In the genomic region with DNA sequence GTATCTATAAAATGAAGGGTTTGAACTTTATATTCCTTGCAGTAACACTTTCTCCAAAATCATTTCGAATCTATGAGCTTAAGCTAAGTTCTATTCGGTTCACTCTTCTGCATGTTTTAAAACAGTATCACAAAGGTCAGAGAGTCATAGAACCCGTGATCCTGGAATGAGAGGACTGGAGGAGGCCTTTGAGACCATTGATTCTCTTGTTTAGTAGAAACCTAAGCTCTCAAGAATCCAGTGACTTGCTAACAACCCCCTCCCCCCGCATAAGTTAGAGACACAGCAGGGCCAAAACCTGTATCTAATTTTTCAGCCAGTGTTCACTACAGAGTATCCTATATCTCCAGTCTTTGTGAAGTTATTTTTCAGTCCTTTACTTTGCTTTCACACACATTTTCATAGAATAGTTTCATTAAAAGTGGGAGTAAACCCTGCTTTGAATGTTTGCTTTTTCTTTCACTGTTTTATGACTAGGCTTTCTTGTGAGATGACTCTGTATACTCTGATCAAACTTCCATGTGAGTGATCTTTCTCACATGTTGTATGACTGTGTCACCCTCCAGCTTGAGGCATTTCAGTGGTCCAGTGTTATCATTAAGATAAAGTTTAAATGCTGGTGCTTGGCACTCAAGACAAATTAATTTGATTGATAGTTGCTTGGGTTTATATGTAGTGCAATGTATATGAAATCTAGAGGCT, we compare ENCODE assay signal across 16 cellular contexts.
DNase-seq lines count a peak whose midpoint lies in the region; ATAC-seq and TF ChIP-seq lines count a peak whose summit lies in the region.
"Had no signal": no experiment of that assay in that cellular context is flagged by ENCODE, and none has a peak within 500 bp of the region (broad histone marks: within the 10 kb centered on the region; RNA-seq: fewer than 3 reads in every experiment).

No MANE protein-coding gene starts in this region.

- no peaks in the 10 kb centered on the region for H3K36me3 ChIP-seq in OCI-LY7 (ENCODE audit: insufficient read depth, low read length)
- H3K36me3 ChIP-seq: ascending aorta, esophagus muscularis mucosa had no signal

- CTCF ChIA-PET in OCI-LY7 (lab: Charles Lee; ENCODE audit: unreplicated experiment): no interaction called here

- intact Hi-C loops in OCI-LY7 (cut with micrococcal nuclease; ENCODE audit: unreplicated experiment): no loop called here

- ATAC-seq in GM18508 (IDR thresholded peaks at IDR 0.05; ENCODE audit: insufficient read depth, unreplicated experiment): peak; percentile 58
- peak; percentile 50 for ATAC-seq in GM21737 (IDR thresholded peaks at IDR 0.05; ENCODE audit: unreplicated experiment)
- ATAC-seq in HG03439 (IDR thresholded peaks at IDR 0.05; ENCODE audit: unreplicated experiment): peak; percentile 51

- no peaks in the 10 kb centered on the region for H3K79me2 ChIP-seq in OCI-LY7 (ENCODE audit: insufficient read depth, low read depth, low read length)

- H2AFZ ChIP-seq in OCI-LY7 (ENCODE audit: low read length): no peak overlapping the region

- H3K27ac ChIP-seq in OCI-LY7 (ENCODE audit: low read depth, low read length, poor library complexity, severe bottlenecking): no peak overlapping the region
- H3K27ac ChIP-seq: ascending aorta, esophagus muscularis mucosa, KMS-11 had no signal

- H3K9me2 ChIP-seq in OCI-LY7 (ENCODE audit: insufficient read depth, low read length): no peaks in the 10 kb centered on the region

- H4K20me1 ChIP-seq in OCI-LY7 (ENCODE audit: insufficient read depth, low read length): no peaks in the 10 kb centered on the region

- no peak overlapping the region for H3K4me3 ChIP-seq in OCI-LY7 (ENCODE audit: low read depth, low read length, poor library complexity, severe bottlenecking)
- H3K4me3 ChIP-seq: ascending aorta, esophagus muscularis mucosa, lung had no signal

- BruUV-seq in OCI-LY7 (replicated peaks; lab: Mats Ljungman, UMichigan): no TSS peak

- peak; percentile 15 for DNase-seq in iris pigment epithelial cell (ENCODE audit: low read depth)
- DNase-seq in activated gamma-delta T cell treated with Interleukin-2 at 50 U/mL for 16 hours: no peak
- DNase-seq in OCI-LY7 (ENCODE audit: low spot score): no peak
- no peak for DNase-seq in mesenteric fat pad (ENCODE audit: low spot score)
- no peak for DNase-seq in amygdala (lab: John Stamatoyannopoulos, UW)
- DNase-seq: Calu3, NCI-H69, substantia nigra, T1000 had no signal

- TF ChIP-seq CTCF in OCI-LY7 (conservative IDR thresholded peaks at IDR 0.05; ENCODE audit: low read length): no peak

- no peaks in the 10 kb centered on the region for H3K9me3 ChIP-seq in OCI-LY7 (ENCODE audit: low read length)
- H3K9me3 ChIP-seq: ascending aorta, esophagus muscularis mucosa had no signal

- H3K4me2 ChIP-seq in OCI-LY7 (ENCODE audit: low read length): no peak overlapping the region
- H3K4me2 ChIP-seq: KMS-11 had no signal

- POLR2A ChIA-PET in OCI-LY7 (lab: Charles Lee): interaction anchor here (0.7 to 1.9 kb wide), 4 partner anchors 14 to 181 kb away, joined by 3 to 6 read pairs (median 4); no protein-coding TSS in a partner anchor

- peaks cover 6% of the 10 kb centered on the region for H3K4me1 ChIP-seq in OCI-LY7 (ENCODE audit: insufficient read depth, low read length, poor library complexity, severe bottlenecking)
- H3K4me1 ChIP-seq: ascending aorta had no signal
